In genomic region chr1:27318596-27318995, GRCh38 we compare ENCODE assay signal across 17 cellular contexts. TPM values are rescaled to one million over a fixed set of nuclear protein-coding genes. Genes with fewer than 3 reads are reported as not detected.
A peak's percentile ranks its signal among the peaks of the same experiment; 100 is the strongest.
DNase-seq lines count a peak whose midpoint lies in the region; ATAC-seq and TF ChIP-seq lines count a peak whose summit lies in the region.
"Had no signal": no experiment of that assay in that cellular context is flagged by ENCODE, and none has a peak within 500 bp of the region (broad histone marks: within the 10 kb centered on the region; RNA-seq: fewer than 3 reads in every experiment).

No MANE protein-coding gene starts in this region.

- H3K36me3 ChIP-seq in mammary epithelial cell (ENCODE audit: insufficient read depth, low read length) (no peaks in the 10 kb centered on the region), stomach smooth muscle (ENCODE audit: control insufficient read depth in 2 of 2, insufficient read depth in 2 of 2, low read length in 2 of 2) (no peaks in the 10 kb centered on the region)
- H3K36me3 ChIP-seq: HAP-1, thyroid gland had no signal

- H3K4me1 ChIP-seq in mammary epithelial cell (ENCODE audit: insufficient read depth, low read length) (peaks cover 11% of the 10 kb centered on the region), stomach smooth muscle (ENCODE audit: control insufficient read depth, insufficient read depth, low read length) (peaks cover 20% of the 10 kb centered on the region)

- POLR2A ChIA-PET in MCF 10A (lab: Yijun Ruan, JAX): interaction anchor here (0.9 kb wide), 1 partner anchor 19 kb away, joined by 3 read pairs; no protein-coding TSS in a partner anchor

- intact Hi-C loops in mammary epithelial cell (cut with micrococcal nuclease): no loop called here
- intact Hi-C loops in MCF 10A (cut with micrococcal nuclease): no loop called here

- H3K9me3 Mint-ChIP-seq in MCF 10A (ENCODE audit: unreplicated experiment): no peaks in the 10 kb centered on the region
- H3K9me3 Mint-ChIP-seq in endothelial cell (ENCODE audit: unreplicated experiment): no peaks in the 10 kb centered on the region
- H3K9me3 Mint-ChIP-seq: CD4-positive, alpha-beta T cell had no signal

- peak overlapping the region; percentile 29 for H2AFZ ChIP-seq in mammary epithelial cell (ENCODE audit: low read depth, low read length)

- H3K4me2 ChIP-seq in mammary epithelial cell (ENCODE audit: insufficient read depth, low read depth, low read length): no peak overlapping the region

- BruUV-seq in mammary epithelial cell (replicated peaks; lab: Mats Ljungman, UMichigan) (no TSS peak), MCF 10A (replicated peaks; lab: Mats Ljungman, UMichigan) (no TSS peak)

- peaks cover 2% of the 10 kb centered on the region for H3K4me1 Mint-ChIP-seq in MCF 10A (ENCODE audit: insufficient read depth, unreplicated experiment)
- peaks cover 45% of the 10 kb centered on the region for H3K4me1 Mint-ChIP-seq in endothelial cell (ENCODE audit: unreplicated experiment)

- H3K9me3 ChIP-seq in mammary epithelial cell (replicated peaks; ENCODE audit: insufficient read depth, low read length) (no peaks in the 10 kb centered on the region), stomach smooth muscle (ENCODE audit: control insufficient read depth in 2 of 2, low read length in 2 of 2) (no peaks in the 10 kb centered on the region)
- H3K9me3 ChIP-seq: HAP-1, thyroid gland had no signal

- no peak for DNase-seq in mammary epithelial cell
- DNase-seq in MCF 10A (ENCODE audit: unreplicated experiment): no peak
- DNase-seq in fibroblast of the conjunctiva (ENCODE audit: low read depth): peak; percentile 53
- no peak for DNase-seq in SIG-M5 treated with dmso at 0.1 percent for 504 hours (lab: John Stamatoyannopoulos, UW; ENCODE audit: unreplicated experiment)
- no peak for DNase-seq in NCI-H187 treated with DMSO at 0.1 percent for 48 hours (lab: John Stamatoyannopoulos, UW)
- DNase-seq in endothelial cell (ENCODE audit: low spot score): no peak
- DNase-seq: 8988T; CD4-positive, alpha-beta T cell; MM.1S; Right ventricle myocardium superior; thyroid gland had no signal

- no peaks in the 10 kb centered on the region for H3K27me3 Mint-ChIP-seq in MCF 10A (ENCODE audit: insufficient read depth, unreplicated experiment)
- H3K27me3 Mint-ChIP-seq in endothelial cell (ENCODE audit: unreplicated experiment): peaks cover 1% of the 10 kb centered on the region
- H3K27me3 Mint-ChIP-seq: activated naive CD8-positive, alpha-beta T cell had no signal

- H4K20me1 ChIP-seq in mammary epithelial cell (ENCODE audit: insufficient read depth, low read length): no peaks in the 10 kb centered on the region

- no peak; the same call in 2 of the 3 replicates for ATAC-seq in SK-N-SH treated with all-trans-retinoic acid at 6 μM for 48 hours

- H3K4me3 Mint-ChIP-seq in MCF 10A (ENCODE audit: unreplicated experiment) (no peak overlapping the region), endothelial cell (ENCODE audit: unreplicated experiment) (no peak overlapping the region)
- H3K4me3 Mint-ChIP-seq: activated naive CD8-positive, alpha-beta T cell; CD4-positive, alpha-beta T cell had no signal

- H3K27ac Mint-ChIP-seq in MCF 10A (ENCODE audit: low read depth, unreplicated experiment) (no peak overlapping the region), endothelial cell (ENCODE audit: unreplicated experiment) (no peak overlapping the region)
- H3K27ac Mint-ChIP-seq: activated naive CD8-positive, alpha-beta T cell; CD4-positive, alpha-beta T cell had no signal

- H3K4me3 ChIP-seq in mammary epithelial cell (replicated peaks in 1 of 3; ENCODE audit: insufficient read depth in 1 of 3, low read depth in 2 of 3, low read length in 3 of 3) (no peak overlapping the region), stomach smooth muscle (ENCODE audit: low read length in 2 of 2) (no peak overlapping the region)
- H3K4me3 ChIP-seq: HAP-1, skin epidermis, thyroid gland had no signal

- whole genome bisulfite sequencing in mammary epithelial cell (ENCODE audit: low coverage, missing lambda C conversion rate): 78% methylated on average over 1 of the region's 1 CpG

- H3K27me3 ChIP-seq in mammary epithelial cell (ENCODE audit: insufficient read depth, low read length) (no peaks in the 10 kb centered on the region), stomach smooth muscle (ENCODE audit: control insufficient read depth in 1 of 2, insufficient read depth in 2 of 2, low read length in 2 of 2) (peaks cover 4 to 8% of the 10 kb centered on the region in 2 donors)
- H3K27me3 ChIP-seq: thyroid gland had no signal

- H3K27ac ChIP-seq in mammary epithelial cell (ENCODE audit: insufficient read depth, low read depth, low read length): no peak overlapping the region
- H3K27ac ChIP-seq in stomach smooth muscle (ENCODE audit: low read length): no peak overlapping the region
- H3K27ac ChIP-seq: thyroid gland had no signal

- H3K36me3 Mint-ChIP-seq in MCF 10A (ENCODE audit: insufficient read depth, unreplicated experiment) (peaks cover 4% of the 10 kb centered on the region), endothelial cell (ENCODE audit: low read depth, unreplicated experiment) (no peaks in the 10 kb centered on the region)
- H3K36me3 Mint-ChIP-seq: activated naive CD8-positive, alpha-beta T cell had no signal

- in situ Hi-C loops in mammary epithelial cell (cut with MboI; ENCODE audit: low sequenced_read_pairs in 2 of 2): no loop called here

- peaks cover 15% of the 10 kb centered on the region for H3K79me2 ChIP-seq in mammary epithelial cell (ENCODE audit: insufficient read depth, low read length)

- CTCF ChIA-PET in mammary epithelial cell (lab: Charles Lee; ENCODE audit: low non-redundant PET): interaction anchor here (0.6 kb wide), 1 partner anchor 26 kb away, joined by 22 read pairs; no protein-coding TSS in a partner anchor
- CTCF ChIA-PET in MCF 10A (lab: Yijun Ruan, JAX): interaction anchor here (0.6 to 6.3 kb wide), 7 partner anchors 14 to 287 kb away, joined by 3 to 32 read pairs (median 4); partner anchors contain the start of gene MAP3K6

- dilution Hi-C loops in mammary epithelial cell (cut with HindIII; ENCODE audit: low sequenced_read_pairs): no loop called here

- H3K9ac ChIP-seq in mammary epithelial cell (ENCODE audit: insufficient read depth, low read length) (no peak overlapping the region), stomach smooth muscle (ENCODE audit: low read length in 2 of 2) (peak overlapping the region; percentile 13 to 22)

- TF ChIP-seq CTCF in mammary epithelial cell (conservative IDR thresholded peaks at IDR 0.05 in 1 of 2, IDR thresholded peaks at IDR 0.05 in 1 of 2; ENCODE audit: extremely low read depth in 1 of 2, insufficient read depth in 1 of 2, low read depth in 1 of 2, low read length in 2 of 2): no peak
- TF ChIP-seq CTCF in MCF 10A (IDR thresholded peaks at IDR 0.05; ENCODE audit: unreplicated experiment): no peak
- TF ChIP-seq CTCF in endothelial cell (IDR thresholded peaks at IDR 0.05; ENCODE audit: unreplicated experiment): no peak

TF ChIP-seq in SK-N-SH treated with all-trans-retinoic acid at 6 μM for 48 hours, 23 proteins besides CTCF, POLR2A, EP300 and RAD21:
- no peak for TF ChIP-seq ARNTL (CRISPR knock-in tag; IDR thresholded peaks at IDR 0.05; ENCODE audit: borderline replicate concordance, low read depth)
- TF ChIP-seq ZNF565 (CRISPR knock-in tag; conservative IDR thresholded peaks at IDR 0.05; ENCODE audit: low read depth): no peak
- no peak for TF ChIP-seq ISL1 (CRISPR knock-in tag; IDR thresholded peaks at IDR 0.05)
- TF ChIP-seq TCF4 (CRISPR knock-in tag; IDR thresholded peaks at IDR 0.05; ENCODE audit: borderline replicate concordance): peak; percentile 75; the same call in 1 of the 2 replicates
- no peak for TF ChIP-seq CREB5 (CRISPR knock-in tag; IDR thresholded peaks at IDR 0.05; ENCODE audit: low read depth)
- no peak for TF ChIP-seq SNAI2 (CRISPR knock-in tag; IDR thresholded peaks at IDR 0.05)
- no peak for TF ChIP-seq ZNF8 (CRISPR knock-in tag; IDR thresholded peaks at IDR 0.05)

RNA-seq across cellular contexts. Expression of gene TMEM222, which starts 3.4 kb away (rescaled TPM):
- 10 to 100 TPM; 23.0 to 39.9 TPM for total RNA-seq in mammary epithelial cell
- polyA plus RNA-seq in mammary epithelial cell: 50.2 TPM
- 32.0 TPM for polyA minus RNA-seq in mammary epithelial cell
- total RNA-seq in MCF 10A (2022): 36.9 and 38.3 TPM in 2 replicates
- total RNA-seq in endothelial cell (ENCODE audit: unreplicated experiment): 43.5 TPM

RNA-seq across cellular contexts. Expression of gene SYTL1, which starts 23.2 kb away (rescaled TPM):
- total RNA-seq in mammary epithelial cell (10 to 100 TPM; 63.3 to 91.8 TPM), MCF 10A (2022) (64.8 and 81.8 TPM in 2 replicates), endothelial cell (ENCODE audit: unreplicated experiment) (1.3 TPM)
- polyA plus RNA-seq in mammary epithelial cell: 33.0 TPM
- polyA minus RNA-seq in mammary epithelial cell: 14.8 TPM

RNA-seq across cellular contexts. Expression of gene MAP3K6, which starts 48.2 kb away (rescaled TPM):
- total RNA-seq in mammary epithelial cell (10 to 100 TPM; 38.8 to 46.1 TPM), MCF 10A (2022) (13.2 and 13.5 TPM in 2 replicates), endothelial cell (ENCODE audit: unreplicated experiment) (35.7 TPM)
- polyA plus RNA-seq in mammary epithelial cell: 22.5 TPM
- polyA minus RNA-seq in mammary epithelial cell: 20.7 TPM

RNA-seq across cellular contexts. Expression of gene FCN3, which starts 56.0 kb away (rescaled TPM):
- total RNA-seq in mammary epithelial cell (not detected), MCF 10A (2022) (not detected in 2 replicates), endothelial cell (ENCODE audit: unreplicated experiment) (132 TPM)
- not detected for polyA plus RNA-seq in mammary epithelial cell
- not detected for polyA minus RNA-seq in mammary epithelial cell
- total RNA-seq: CD4-positive, alpha-beta T cell; mononuclear cell had no signal

Comparison
In these comparisons a context has a peak if more than half of its experiments do, and no peak if none do; other contexts are left out.
1. RNA of gene SYTL1, which starts 23.2 kb away (total RNA-seq): 63.3 to 91.8 TPM in mammary epithelial cell and 64.8 to 81.8 TPM in MCF 10A; 1.3 TPM in endothelial cell (single experiment); every median in the first group is over 10 times any median in the second.